ENCODE assay signal across 9 cellular contexts in the genomic region with DNA sequence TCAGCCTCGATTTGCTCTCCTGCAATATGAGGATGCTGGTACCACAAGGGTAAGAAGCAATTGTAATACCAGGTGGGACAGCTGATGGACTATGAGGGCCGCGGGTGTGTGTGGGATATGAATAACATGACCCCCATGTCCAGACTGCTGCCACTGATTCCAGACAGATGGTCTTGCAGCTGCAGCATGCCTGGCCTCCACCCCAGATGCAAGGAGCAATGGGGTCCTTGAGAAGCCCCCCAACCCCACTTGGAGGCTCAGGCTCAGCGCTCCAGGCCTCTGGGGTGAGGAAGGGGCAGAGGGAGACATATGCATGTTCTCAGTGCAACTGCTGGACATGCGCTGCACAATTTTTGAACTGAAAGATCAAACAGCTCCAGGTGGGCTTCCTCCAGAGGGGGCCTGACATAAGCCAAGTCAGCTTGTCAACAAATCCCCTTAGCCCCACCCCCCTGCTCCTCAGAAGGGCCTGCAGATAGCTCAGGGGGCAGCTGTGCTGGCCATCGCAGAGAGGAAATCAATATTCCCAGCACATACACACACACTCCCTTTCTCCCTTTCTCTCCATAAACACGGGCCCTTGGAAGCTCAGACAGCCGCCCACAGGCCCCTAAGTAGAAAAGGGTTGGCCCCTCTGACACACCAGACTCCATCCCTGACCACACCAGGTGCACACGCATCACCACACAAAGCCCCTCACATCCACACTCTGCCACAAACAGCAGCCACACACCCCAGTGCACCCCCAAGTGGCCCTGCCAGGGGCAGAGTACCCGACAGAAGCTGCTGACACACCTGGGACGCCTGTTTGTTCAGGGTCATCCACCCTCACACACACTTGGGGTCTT.
DNase-seq lines count a peak whose midpoint lies in the region; ATAC-seq and TF ChIP-seq lines count a peak whose summit lies in the region.
"Had no signal": no experiment of that assay in that cellular context is flagged by ENCODE, and none has a peak within 500 bp of the region (broad histone marks: within the 10 kb centered on the region; RNA-seq: fewer than 3 reads in every experiment).

No MANE protein-coding gene starts in this region.

- CTCF ChIA-PET in activated CD4-positive, alpha-beta T cell treated with anti-CD3 and anti-CD28 coated beads for 36 hours (lab: Charles Lee) = interaction anchor here (0.6 to 1.4 kb wide), 4 partner anchors 13 to 124 kb away, joined by 3 to 4 read pairs (median 3); no protein-coding TSS in a partner anchor

- no peak for TF ChIP-seq POLR2A in right lobe of liver (IDR thresholded peaks at IDR 0.05)

- H3K27ac ChIP-seq in right lobe of liver (peak overlapping the region; percentile 84 to 91 (median 89)), thymus (ENCODE audit: low read depth) (no peak overlapping the region)

- no peaks in the 10 kb centered on the region for H3K9me3 Mint-ChIP-seq in activated CD4-positive, alpha-beta T cell treated with anti-CD3 and anti-CD28 coated beads for 36 hours (ENCODE audit: low read depth)

- no peaks in the 10 kb centered on the region for H3K36me3 ChIP-seq in right lobe of liver
- H3K36me3 ChIP-seq in thymus (ENCODE audit: control insufficient read depth, insufficient read depth) = peaks cover 3% of the 10 kb centered on the region

- no peak overlapping the region for H3K27ac Mint-ChIP-seq in activated CD4-positive, alpha-beta T cell treated with anti-CD3 and anti-CD28 coated beads for 36 hours

- H3K4me3 ChIP-seq in astrocyte of the spinal cord (ENCODE audit: low read depth, low read length) (peak overlapping the region; percentile 54), right lobe of liver (peak overlapping the region; percentile 89 to 96 (median 93)), thymus (ENCODE audit: low read length) (peak overlapping the region; percentile 59)

- H3K4me3 Mint-ChIP-seq in activated CD4-positive, alpha-beta T cell treated with anti-CD3 and anti-CD28 coated beads for 36 hours = peak overlapping the region; percentile 74

- TF ChIP-seq CTCF in astrocyte of the spinal cord (IDR thresholded peaks at IDR 0.05; ENCODE audit: low read depth, low read length) (no peak), right lobe of liver (IDR thresholded peaks at IDR 0.05) (no peak)

- H3K4me1 ChIP-seq in right lobe of liver = peaks cover 2 to 70% (median 39%) of the 10 kb centered on the region in 4 donors
- H3K4me1 ChIP-seq in thymus (ENCODE audit: control insufficient read depth, insufficient read depth, low read length) = peaks cover 40% of the 10 kb centered on the region

- H3K9me3 ChIP-seq in right lobe of liver (no peaks in the 10 kb centered on the region), thymus (ENCODE audit: control insufficient read depth) (peaks cover 2% of the 10 kb centered on the region)

- 50% methylated on average over 1 of the region's 11 CpGs for WGBS in right lobe of liver (ENCODE audit: insufficient coverage, low coverage, low lambda C conversion rate, missing lambda C conversion rate)
- 56% methylated on average over 11 of the region's 11 CpGs for WGBS in thymus

- H3K4me1 Mint-ChIP-seq in activated CD4-positive, alpha-beta T cell treated with anti-CD3 and anti-CD28 coated beads for 36 hours = peaks cover 75% of the 10 kb centered on the region

- POLR2A ChIA-PET in activated CD4-positive, alpha-beta T cell treated with anti-CD3 and anti-CD28 coated beads for 36 hours (lab: Charles Lee) = interaction anchor here (0.6 kb wide), 1 partner anchor 420 kb away, joined by 3 read pairs; no protein-coding TSS in a partner anchor

- H3K36me3 Mint-ChIP-seq in activated CD4-positive, alpha-beta T cell treated with anti-CD3 and anti-CD28 coated beads for 36 hours (ENCODE audit: low read depth) = peaks cover 9% of the 10 kb centered on the region

- H3K27me3 ChIP-seq in right lobe of liver (no peaks in the 10 kb centered on the region), thymus (ENCODE audit: control insufficient read depth, insufficient read depth) (no peaks in the 10 kb centered on the region)

- ATAC-seq in activated CD4-positive, alpha-beta T cell treated with anti-CD3 and anti-CD28 coated beads for 36 hours = no peak
- ATAC-seq in right lobe of liver = peak; percentile 1 to 20 (median 5)
- no peak for ATAC-seq in HG02571 (IDR thresholded peaks at IDR 0.05; ENCODE audit: unreplicated experiment)

- in situ Hi-C loops in astrocyte of the spinal cord (cut with HindIII; ENCODE audit: low sequenced_read_pairs) = no loop called here

- no peaks in the 10 kb centered on the region for H3K27me3 Mint-ChIP-seq in activated CD4-positive, alpha-beta T cell treated with anti-CD3 and anti-CD28 coated beads for 36 hours

- peak; percentile 24 for DNase-seq in activated CD4-positive, alpha-beta T cell treated with anti-CD3 and anti-CD28 coated beads for 36 hours
- no peak for DNase-seq in activated CD4-positive, alpha-beta T cell treated with anti-CD3 and anti-CD28 coated beads for 48 hours
- no peak for DNase-seq in astrocyte of the spinal cord (ENCODE audit: low read depth, low spot score)
- no peak for DNase-seq in right lobe of liver
- DNase-seq in central memory CD4-positive, alpha-beta T cell = no peak
- no peak for DNase-seq in CD1c-positive myeloid dendritic cell (ENCODE audit: extremely low spot score)
- DNase-seq: NCI-H1436 treated with DMSO at 0.1 percent for 48 hours had no signal

- intact Hi-C loops in activated CD4-positive, alpha-beta T cell treated with anti-CD3 and anti-CD28 coated beads for 36 hours (cut with DNase I, micrococcal nuclease) = loop anchor here (2.0 to 10.0 kb wide), 3 partner anchors 46 to 515 kb away; a partner anchor contains a TSS
- intact Hi-C loops in right lobe of liver (cut with DNase I) = no loop called here

Comparison
In these comparisons a context has a peak if more than half of its experiments do, and no peak if none do; other contexts are left out.
1. ATAC-seq: peak in right lobe of liver (4 of 4); none in activated CD4-positive, alpha-beta T cell treated with anti-CD3 and anti-CD28 coated beads for 36 hours (single experiment) and HG02571 (single experiment).
2. intact Hi-C loops: an anchor here in activated CD4-positive, alpha-beta T cell treated with anti-CD3 and anti-CD28 coated beads for 36 hours (2.0 to 10.0 kb wide); none called in right lobe of liver.
3. Peak in every context shown above with its lines, with median percentiles within 50 percentile points of each other: H3K4me3 ChIP-seq.